In the genomic region with DNA sequence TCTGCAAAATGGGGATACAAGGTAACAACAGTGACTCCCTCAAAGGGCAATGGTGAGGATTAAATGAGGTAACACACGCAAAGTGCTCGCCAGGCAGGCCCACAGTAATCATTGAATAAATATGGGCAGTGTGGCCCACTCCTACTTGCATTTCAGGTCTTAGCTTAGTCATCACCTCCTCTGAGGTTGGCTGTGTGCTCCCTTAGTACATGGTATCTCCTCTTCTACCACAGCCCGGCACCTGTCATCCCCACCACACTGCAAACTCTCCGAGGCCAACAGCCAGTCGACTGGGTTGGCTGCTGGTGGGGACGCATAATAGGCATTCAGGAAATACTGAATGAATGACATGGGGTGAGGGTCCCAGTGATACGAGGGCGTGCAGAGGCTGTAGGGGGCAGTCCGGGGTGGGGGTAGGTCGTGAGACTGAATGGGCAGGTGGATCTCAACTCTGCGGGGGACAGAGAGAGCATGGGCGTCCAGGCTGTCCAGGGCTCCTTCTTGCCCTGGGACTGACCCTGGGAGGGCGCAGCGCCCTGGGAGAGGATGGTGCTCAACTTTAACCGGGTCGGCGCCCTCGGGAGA, we compare ENCODE assay signal across 2 cellular contexts.
TF ChIP-seq lines count a peak whose summit lies in the region.

No MANE protein-coding gene starts in this region.

TF ChIP-seq in HepG2, 621 proteins besides CTCF, POLR2A, EP300 and RAD21 (continued from another document):
- no peak for TF ChIP-seq HMGXB3 (CRISPR knock-in tag; IDR thresholded peaks at IDR 0.05; ENCODE audit: borderline replicate concordance)

TF ChIP-seq in HEK293T, 16 proteins besides CTCF, POLR2A, EP300 and RAD21 (continued from another document):
- TF ChIP-seq L3MBTL2 (conservative IDR thresholded peaks at IDR 0.05) (no peak), FOXM1 (IDR thresholded peaks at IDR 0.05; ENCODE audit: borderline replicate concordance) (no peak), SUZ12 (IDR thresholded peaks at IDR 0.05) (no peak), NFRKB (IDR thresholded peaks at IDR 0.05) (no peak)
TF ChIP-seq in HEK293T: peak in this region for 0.
